19 cellular contexts compared by ENCODE assay signal in genomic region chr9:18002718-18003438, GRCh38.
"Had no signal": no experiment of that assay in that cellular context is flagged by ENCODE, and none has a peak within 500 bp of the region (broad histone marks: within the 10 kb centered on the region; RNA-seq: fewer than 3 reads in every experiment).

No MANE protein-coding gene starts in this region.

- H3K36me3 ChIP-seq: esophagus muscularis mucosa, gastrocnemius medialis, heart right ventricle, pancreas, spleen, tibial nerve had no signal

- FAIRE-seq: endometrium, pancreas had no signal

- H3K4me3 ChIP-seq: esophagus muscularis mucosa, gastrocnemius medialis, heart right ventricle, pancreas, spleen, testis, tibial nerve had no signal

- DNase-seq: effector memory CD4-positive, alpha-beta T cell; gastrocnemius medialis; heart right ventricle; islet precursor cell; mammary epithelial cell; occipital lobe; pancreas; right cardiac atrium; spleen; stimulated activated CD4-positive, alpha-beta T cell treated with anti-CD3 and anti-CD28 coated beads, Interleukin-15, amount 100 ng/mL, for 24 hours; stimulated activated CD4-positive, alpha-beta T cell treated with anti-CD3 and anti-CD28 coated beads, Interleukin-1b, Interleukin-23, amount 100 ng/mL, for 48 hours; stimulated activated CD4-positive, alpha-beta T cell treated with anti-CD3 and anti-CD28 coated beads, Interleukin-4, amount 100 ng/mL, for 24 hours; stimulated activated naive B cell treated with anti-CD40 and anti-IgM and Interleukin-4, amounts not matched to agents 10 μg/mL and 1 μg/mL and 100 μg/mL, for 72 hours; stimulated activated naive CD8-positive, alpha-beta T cell treated with anti-CD3 and anti-CD28 coated beads, Interleukin-15, amount 100 ng/mL, for 72 hours; testis had no signal

- H3K9me3 ChIP-seq: esophagus muscularis mucosa, gastrocnemius medialis, heart right ventricle, pancreas, testis, tibial nerve had no signal

- ATAC-seq: gastrocnemius medialis; heart right ventricle; pancreas; right cardiac atrium; stimulated activated naive B cell treated with anti-CD40 and anti-IgM and Interleukin-4, amounts not matched to agents 10 μg/mL and 1 μg/mL and 100 μg/mL, for 72 hours; stimulated activated naive CD8-positive, alpha-beta T cell treated with anti-CD3 and anti-CD28 coated beads, Interleukin-15, amount 100 ng/mL, for 72 hours had no signal

- H3K4me1 ChIP-seq: gastrocnemius medialis, heart right ventricle, pancreas, spleen, testis, tibial nerve had no signal

- H3K27ac ChIP-seq: epithelial cell of prostate, esophagus muscularis mucosa, gastrocnemius medialis, heart right ventricle, pancreas, spleen, testis, tibial nerve had no signal

- H3K27me3 ChIP-seq: esophagus muscularis mucosa, gastrocnemius medialis, heart right ventricle, pancreas, spleen, testis, tibial nerve had no signal
